ENCODE assay signal across 9 cellular contexts in the genomic region with DNA sequence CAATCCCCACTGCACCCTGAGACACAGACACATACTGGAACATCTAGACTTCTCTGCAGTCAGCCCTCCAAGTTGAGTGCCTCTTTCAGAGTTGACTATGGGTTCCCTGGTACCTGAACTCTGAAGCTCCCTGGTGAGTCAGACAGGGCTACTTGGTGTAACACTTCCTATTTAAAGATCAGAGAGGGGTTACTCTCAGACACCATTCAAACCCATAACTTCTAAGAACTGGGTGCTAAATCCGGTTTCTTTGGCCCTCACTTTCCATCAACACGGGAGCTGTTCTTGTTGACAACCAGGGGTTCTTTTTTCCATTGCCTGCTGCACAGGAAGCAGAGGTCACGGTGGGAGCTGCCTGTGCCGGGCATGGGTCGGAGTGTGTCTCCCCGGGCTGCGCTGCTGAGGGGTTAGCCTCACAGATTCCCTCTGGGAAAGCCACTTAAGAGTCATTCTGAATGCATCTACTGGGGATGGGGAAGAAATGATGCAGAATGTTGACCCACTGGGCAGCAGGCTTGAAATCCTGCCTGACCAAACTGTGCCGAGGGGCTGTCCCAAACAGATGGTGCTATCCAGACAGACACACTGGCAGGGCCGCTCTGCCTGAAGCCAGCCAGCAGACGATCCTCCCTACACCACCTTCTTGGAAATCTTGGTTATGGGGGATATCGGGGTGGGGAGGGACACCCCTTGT.
DNase-seq lines count a peak whose midpoint lies in the region; ATAC-seq, FAIRE-seq and TF ChIP-seq lines count a peak whose summit lies in the region.
"Had no signal": no experiment of that assay in that cellular context is flagged by ENCODE, and none has a peak within 500 bp of the region (broad histone marks: within the 10 kb centered on the region; RNA-seq: fewer than 3 reads in every experiment).

No MANE protein-coding gene starts in this region.

- H2AFZ ChIP-seq in OCI-LY1 (ENCODE audit: low read length) (no peak overlapping the region), neural progenitor cell (replicated peaks) (no peak overlapping the region), GM23338 (no peak overlapping the region)

- POLR2A ChIA-PET in A549 (lab: Yijun Ruan, JAX), result no interaction called here

- H3K9ac ChIP-seq in OCI-LY1 (ENCODE audit: low read length) (peak overlapping the region; percentile 48), neural progenitor cell (no peak overlapping the region)

- no peaks in the 10 kb centered on the region for H3K9me3 ChIP-seq in A549
- no peaks in the 10 kb centered on the region for H3K9me3 ChIP-seq in OCI-LY1 (ENCODE audit: low read length)
- no peaks in the 10 kb centered on the region for H3K9me3 ChIP-seq in neural progenitor cell (ENCODE audit: low read depth)
- no peaks in the 10 kb centered on the region for H3K9me3 ChIP-seq in body of pancreas

- H3K27me3 ChIP-seq in OCI-LY1 (ENCODE audit: insufficient read depth, low read length), result no peaks in the 10 kb centered on the region
- peaks cover 6% of the 10 kb centered on the region for H3K27me3 ChIP-seq in neural progenitor cell
- H3K27me3 ChIP-seq in GM23338 (ENCODE audit: insufficient read depth), result no peaks in the 10 kb centered on the region
- no peaks in the 10 kb centered on the region for H3K27me3 ChIP-seq in body of pancreas

- CTCF ChIA-PET in A549 (lab: Yijun Ruan, JAX), result interaction anchor here (0.6 to 7.9 kb wide), 6 partner anchors 16 to 787 kb away, joined by 3 to 36 read pairs (median 4); partner anchors contain the start of gene PITPNM2

- H3K36me3 ChIP-seq in OCI-LY1 (ENCODE audit: insufficient read depth, low read length) (peaks cover 16% of the 10 kb centered on the region; the same call in 1 of the 2 replicates), neural progenitor cell (no peaks in the 10 kb centered on the region), GM23338 (ENCODE audit: insufficient read depth) (no peaks in the 10 kb centered on the region), body of pancreas (replicated peaks in 1 of 2; ENCODE audit: insufficient read depth in 1 of 2, low read depth in 2 of 2) (no peaks in the 10 kb centered on the region)

- TF ChIP-seq RAD21 in A549 (conservative IDR thresholded peaks at IDR 0.05 in 1 of 2, IDR thresholded peaks at IDR 0.05 in 1 of 2), result no peak

- 89% methylated on average over 11 of the region's 11 CpGs for WGBS in A549 (ENCODE audit: missing lambda C conversion rate)
- 74 to 81% methylated on average over 11 of the region's 11 CpGs for WGBS in body of pancreas, 2 donors

- H4K20me1 ChIP-seq in OCI-LY1 (ENCODE audit: insufficient read depth, low read length), result no peaks in the 10 kb centered on the region
- no peaks in the 10 kb centered on the region for H4K20me1 ChIP-seq in neural progenitor cell (ENCODE audit: low read depth)
- H4K20me1 ChIP-seq in GM23338 (replicated peaks; ENCODE audit: insufficient read depth), result no peaks in the 10 kb centered on the region

- H3K4me1 Mint-ChIP-seq in neural progenitor cell, result peaks cover 46% of the 10 kb centered on the region
- peaks cover 14% of the 10 kb centered on the region; the same call in 2 of the 3 replicates for H3K4me1 Mint-ChIP-seq in GM23338

- H3K79me2 ChIP-seq in OCI-LY1 (ENCODE audit: insufficient read depth, low read length) (peaks cover 39% of the 10 kb centered on the region), neural progenitor cell (ENCODE audit: low read depth) (no peaks in the 10 kb centered on the region), GM23338 (replicated peaks; ENCODE audit: insufficient read depth) (no peaks in the 10 kb centered on the region)

- intact Hi-C loops in body of pancreas (cut with DNase I), result no loop called here

- H3K9me3 Mint-ChIP-seq in neural progenitor cell (no peaks in the 10 kb centered on the region), GM23338 (no peaks in the 10 kb centered on the region)

- no peak overlapping the region for H3K4me3 ChIP-seq in A549
- peak overlapping the region; percentile 59 for H3K4me3 ChIP-seq in OCI-LY1 (ENCODE audit: low read depth, low read length, poor library complexity, severe bottlenecking)
- H3K4me3 ChIP-seq in neural progenitor cell, result no peak overlapping the region
- H3K4me3 ChIP-seq in GM23338, result no peak overlapping the region
- no peak overlapping the region for H3K4me3 ChIP-seq in body of pancreas
- H3K4me3 ChIP-seq: SK-N-MC had no signal

- H3K27ac Mint-ChIP-seq in neural progenitor cell, result peak overlapping the region; percentile 71
- H3K27ac Mint-ChIP-seq in GM23338, result no peak overlapping the region; the same call in 1 of the 2 replicates

- TF ChIP-seq POLR2A in A549 (IDR thresholded peaks at IDR 0.05; ENCODE audit: low read length) (no peak), body of pancreas (IDR thresholded peaks at IDR 0.05) (no peak)

- no peak for TF ChIP-seq EP300 in A549 (IDR thresholded peaks at IDR 0.05)

- FAIRE-seq in A549 (lab: Jason Lieb, UNC), result no peak
- no peak for FAIRE-seq in HTR-8/SVneo (lab: Jason Lieb, UNC)

- no peak for TF ChIP-seq CTCF in A549 (IDR thresholded peaks at IDR 0.05)
- no peak for TF ChIP-seq CTCF in OCI-LY1 (IDR thresholded peaks at IDR 0.05; ENCODE audit: low read length)
- no peak for TF ChIP-seq CTCF in neural progenitor cell (IDR thresholded peaks at IDR 0.05)
- no peak for TF ChIP-seq CTCF in GM23338 (conservative IDR thresholded peaks at IDR 0.05; ENCODE audit: low read depth in 2 of 2)
- TF ChIP-seq CTCF in body of pancreas (IDR thresholded peaks at IDR 0.05), result no peak

- H3K27ac ChIP-seq in A549 (peak overlapping the region in 1 of 2 experiments; percentile 51; a peak in 2 of 6 replicates), OCI-LY1 (ENCODE audit: low read depth, low read length, poor library complexity, severe bottlenecking) (peak overlapping the region; percentile 93), neural progenitor cell (no peak overlapping the region), GM23338 (ENCODE audit: low read depth) (no peak overlapping the region), body of pancreas (no peak overlapping the region)
- H3K27ac ChIP-seq: SK-N-MC had no signal

- H3K4me3 Mint-ChIP-seq in neural progenitor cell (peak overlapping the region; percentile 55), GM23338 (no peak overlapping the region)

- H3K9me2 ChIP-seq in OCI-LY1 (ENCODE audit: low read depth, low read length) (no peaks in the 10 kb centered on the region), GM23338 (ENCODE audit: insufficient read depth) (no peaks in the 10 kb centered on the region)

- DNase-seq in A549 (ENCODE audit: low read depth in 1 of 2, low spot score in 1 of 2) (no peak), neural progenitor cell (ENCODE audit: low spot score) (no peak), GM23338 (ENCODE audit: low spot score) (no peak), iPS-NIHi11 (ENCODE audit: low spot score) (no peak), HTR-8/SVneo (ENCODE audit: insufficient read length, low spot score) (no peak), body of pancreas (no peak)
- peak; percentile 38 for DNase-seq in activated gamma-delta T cell treated with anti-CD3 and anti-CD28 coated beads, Interleukin-2, amount 50 U/mL, for 16 hours (ENCODE audit: low read depth)

- peaks cover 7% of the 10 kb centered on the region for H3K27me3 Mint-ChIP-seq in neural progenitor cell (ENCODE audit: insufficient read depth, low read depth)
- H3K27me3 Mint-ChIP-seq in GM23338 (ENCODE audit: insufficient read depth, low read depth, poor library complexity), result peaks cover 7% of the 10 kb centered on the region

- H3K4me2 ChIP-seq in A549 (peak overlapping the region; percentile 12; the same call in 1 of the 3 replicates), OCI-LY1 (ENCODE audit: low read length) (peak overlapping the region; percentile 74), neural progenitor cell (peak overlapping the region; percentile 66), GM23338 (no peak overlapping the region)

- peak in 1 of 2 experiments; percentile 26; a peak in 1 of 6 replicates for ATAC-seq in A549
- ATAC-seq in GM23338, result no peak
- ATAC-seq in body of pancreas, result no peak

- peaks cover 18% of the 10 kb centered on the region; the same call in 2 of the 3 replicates for H3K4me1 ChIP-seq in A549
- H3K4me1 ChIP-seq in OCI-LY1 (ENCODE audit: insufficient read depth, low read length, severe bottlenecking), result peaks cover 98% of the 10 kb centered on the region
- H3K4me1 ChIP-seq in neural progenitor cell, result peaks cover 40% of the 10 kb centered on the region
- no peaks in the 10 kb centered on the region for H3K4me1 ChIP-seq in GM23338 (ENCODE audit: insufficient read depth)
- H3K4me1 ChIP-seq in body of pancreas, result no peaks in the 10 kb centered on the region

- no peaks in the 10 kb centered on the region for H3K36me3 Mint-ChIP-seq in neural progenitor cell
- no peaks in the 10 kb centered on the region for H3K36me3 Mint-ChIP-seq in GM23338 (ENCODE audit: low read depth)

- 0 out of 2 replicates have a peak, but pooled peaks cover 6% of the 10 kb centered on the region for H3F3A ChIP-seq in OCI-LY1 (ENCODE audit: insufficient read depth, low read length)
- peaks cover 28% of the 10 kb centered on the region for H3F3A ChIP-seq in neural progenitor cell (ENCODE audit: low read depth)
- H3F3A ChIP-seq in GM23338 (replicated peaks; ENCODE audit: low read depth), result no peaks in the 10 kb centered on the region

TF ChIP-seq in A549, 52 proteins besides CTCF, POLR2A, EP300 and RAD21 (continues in another document):
- TF ChIP-seq HOXA7 (CRISPR knock-in tag; IDR thresholded peaks at IDR 0.05), result no peak
- no peak for TF ChIP-seq MAZ (IDR thresholded peaks at IDR 0.05; ENCODE audit: borderline replicate concordance, low read depth, low read length)
- no peak for TF ChIP-seq CHD2 (IDR thresholded peaks at IDR 0.05; ENCODE audit: low read length, partially characterized antibody)
- no peak for TF ChIP-seq GATA3 (IDR thresholded peaks at IDR 0.05; ENCODE audit: borderline replicate concordance)
- TF ChIP-seq PHF8 (IDR thresholded peaks at IDR 0.05; ENCODE audit: borderline replicate concordance, low read depth), result no peak
- no peak for TF ChIP-seq FOSL2 (IDR thresholded peaks at IDR 0.05)
- TF ChIP-seq FOSL2 (CRISPR knock-in tag; IDR thresholded peaks at IDR 0.05), result no peak
- no peak for TF ChIP-seq BHLHE40 (IDR thresholded peaks at IDR 0.05; ENCODE audit: low read depth, low read length)
- TF ChIP-seq CBX2 (IDR thresholded peaks at IDR 0.05; ENCODE audit: borderline replicate concordance, low read depth), result no peak

TF ChIP-seq in GM23338, 12 proteins besides CTCF, POLR2A, EP300 and RAD21 (continues in another document):
- TF ChIP-seq ETS1 (IDR thresholded peaks at IDR 0.05) (no peak), CREB1 (CRISPR knock-in tag; IDR thresholded peaks at IDR 0.05; ENCODE audit: low read depth) (no peak)
